Comparison of ENCODE assay signal across 1 cellular context in genomic region chr21:37423103-37423502, GRCh38.
TF ChIP-seq lines count a peak whose summit lies in the region.

No MANE protein-coding gene starts in this region.

TF ChIP-seq in WTC11, 78 proteins besides CTCF, POLR2A, EP300 and RAD21 (continued from another document):
- no peak for TF ChIP-seq AFF4 (CRISPR knock-in tag; IDR thresholded peaks at IDR 0.05; ENCODE audit: borderline replicate concordance)
- TF ChIP-seq ZNF232 (CRISPR knock-in tag; IDR thresholded peaks at IDR 0.05), result no peak
- no peak for TF ChIP-seq SOX15 (CRISPR knock-in tag; IDR thresholded peaks at IDR 0.05)
- TF ChIP-seq NR3C1 (CRISPR knock-in tag; conservative IDR thresholded peaks at IDR 0.05; ENCODE audit: low read depth), result no peak
- no peak for TF ChIP-seq ZNF396 (CRISPR knock-in tag; IDR thresholded peaks at IDR 0.05; ENCODE audit: borderline replicate concordance)
- TF ChIP-seq ZNF423 (CRISPR knock-in tag; IDR thresholded peaks at IDR 0.05), result no peak
- TF ChIP-seq, protein P1, sequence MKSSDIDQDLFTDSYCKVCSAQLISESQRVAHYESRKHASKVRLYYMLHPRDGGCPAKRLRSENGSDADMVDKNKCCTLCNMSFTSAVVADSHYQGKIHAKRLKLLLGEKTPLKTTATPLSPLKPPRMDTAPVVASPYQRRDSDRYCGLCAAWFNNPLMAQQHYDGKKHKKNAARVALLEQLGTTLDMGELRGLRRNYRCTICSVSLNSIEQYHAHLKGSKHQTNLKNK (CRISPR knock-in tag; IDR thresholded peaks at IDR 0.05), result no peak
- TF ChIP-seq, protein P2, sequence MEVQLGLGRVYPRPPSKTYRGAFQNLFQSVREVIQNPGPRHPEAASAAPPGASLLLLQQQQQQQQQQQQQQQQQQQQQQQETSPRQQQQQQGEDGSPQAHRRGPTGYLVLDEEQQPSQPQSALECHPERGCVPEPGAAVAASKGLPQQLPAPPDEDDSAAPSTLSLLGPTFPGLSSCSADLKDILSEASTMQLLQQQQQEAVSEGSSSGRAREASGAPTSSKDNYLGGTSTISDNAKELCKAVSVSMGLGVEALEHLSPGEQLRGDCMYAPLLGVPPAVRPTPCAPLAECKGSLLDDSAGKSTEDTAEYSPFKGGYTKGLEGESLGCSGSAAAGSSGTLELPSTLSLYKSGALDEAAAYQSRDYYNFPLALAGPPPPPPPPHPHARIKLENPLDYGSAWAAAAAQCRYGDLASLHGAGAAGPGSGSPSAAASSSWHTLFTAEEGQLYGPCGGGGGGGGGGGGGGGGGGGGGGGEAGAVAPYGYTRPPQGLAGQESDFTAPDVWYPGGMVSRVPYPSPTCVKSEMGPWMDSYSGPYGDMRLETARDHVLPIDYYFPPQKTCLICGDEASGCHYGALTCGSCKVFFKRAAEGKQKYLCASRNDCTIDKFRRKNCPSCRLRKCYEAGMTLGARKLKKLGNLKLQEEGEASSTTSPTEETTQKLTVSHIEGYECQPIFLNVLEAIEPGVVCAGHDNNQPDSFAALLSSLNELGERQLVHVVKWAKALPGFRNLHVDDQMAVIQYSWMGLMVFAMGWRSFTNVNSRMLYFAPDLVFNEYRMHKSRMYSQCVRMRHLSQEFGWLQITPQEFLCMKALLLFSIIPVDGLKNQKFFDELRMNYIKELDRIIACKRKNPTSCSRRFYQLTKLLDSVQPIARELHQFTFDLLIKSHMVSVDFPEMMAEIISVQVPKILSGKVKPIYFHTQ (CRISPR knock-in tag; IDR thresholded peaks at IDR 0.05), result no peak
- TF ChIP-seq, protein P3, sequence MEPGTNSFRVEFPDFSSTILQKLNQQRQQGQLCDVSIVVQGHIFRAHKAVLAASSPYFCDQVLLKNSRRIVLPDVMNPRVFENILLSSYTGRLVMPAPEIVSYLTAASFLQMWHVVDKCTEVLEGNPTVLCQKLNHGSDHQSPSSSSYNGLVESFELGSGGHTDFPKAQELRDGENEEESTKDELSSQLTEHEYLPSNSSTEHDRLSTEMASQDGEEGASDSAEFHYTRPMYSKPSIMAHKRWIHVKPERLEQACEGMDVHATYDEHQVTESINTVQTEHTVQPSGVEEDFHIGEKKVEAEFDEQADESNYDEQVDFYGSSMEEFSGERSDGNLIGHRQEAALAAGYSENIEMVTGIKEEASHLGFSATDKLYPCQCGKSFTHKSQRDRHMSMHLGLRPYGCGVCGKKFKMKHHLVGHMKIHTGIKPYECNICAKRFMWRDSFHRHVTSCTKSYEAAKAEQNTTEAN (CRISPR knock-in tag; IDR thresholded peaks at IDR 0.05), result no peak
